22 cellular contexts compared by ENCODE assay signal in the genomic region with DNA sequence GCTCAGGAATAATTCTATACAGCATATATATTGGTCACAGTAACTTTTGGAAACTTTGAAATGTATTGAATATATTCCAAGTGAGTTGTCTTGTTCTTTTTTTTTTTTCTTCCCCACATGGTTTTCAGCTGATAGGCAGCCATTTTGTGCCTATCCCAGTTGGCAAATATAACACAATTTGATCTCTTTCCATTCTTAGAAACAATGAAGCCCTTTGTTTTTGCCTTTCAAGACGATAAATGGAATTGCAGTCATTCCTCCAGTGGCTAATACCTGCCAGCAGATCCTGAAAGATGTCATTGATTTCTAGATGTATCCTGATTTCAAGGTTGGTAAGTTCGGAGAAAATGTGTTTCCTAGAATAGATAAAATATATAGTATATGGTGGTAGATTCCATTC.
DNase-seq lines count a peak whose midpoint lies in the region; ATAC-seq and TF ChIP-seq lines count a peak whose summit lies in the region.
"Had no signal": no experiment of that assay in that cellular context is flagged by ENCODE, and none has a peak within 500 bp of the region (broad histone marks: within the 10 kb centered on the region; RNA-seq: fewer than 3 reads in every experiment).

No MANE protein-coding gene starts in this region.

- H3K4me2 ChIP-seq in GM23338: no peak overlapping the region
- H3K4me2 ChIP-seq: A549; BLaER1 treated with 17β-estradiol and CSF1 and Interleukin-3, amounts not matched to agents 10 nM and 100 nM had no signal

- TF ChIP-seq CTCF in GM23338 (conservative IDR thresholded peaks at IDR 0.05; ENCODE audit: low read depth in 2 of 2): no peak
- TF ChIP-seq CTCF in Panc1 (IDR thresholded peaks at IDR 0.05): no peak

- no peak overlapping the region for H3K4me3 ChIP-seq in GM23338
- no peak overlapping the region for H3K4me3 ChIP-seq in Panc1 (ENCODE audit: low read depth in 2 of 2, low read length in 2 of 2)
- H3K4me3 ChIP-seq: A549; BLaER1 treated with 17β-estradiol and CSF1 and Interleukin-3, amounts not matched to agents 10 nM and 100 nM had no signal

- H3K4me1 ChIP-seq in GM23338 (ENCODE audit: insufficient read depth) (peaks cover 7% of the 10 kb centered on the region; the same call in 1 of the 2 replicates), Panc1 (ENCODE audit: control insufficient read depth, insufficient read depth, low read length) (peaks cover 5% of the 10 kb centered on the region)
- H3K4me1 ChIP-seq: A549; BLaER1 treated with 17β-estradiol and CSF1 and Interleukin-3, amounts not matched to agents 10 nM and 100 nM had no signal

- H3K27me3 ChIP-seq in GM23338 (ENCODE audit: insufficient read depth): no peaks in the 10 kb centered on the region
- no peaks in the 10 kb centered on the region for H3K27me3 ChIP-seq in Panc1 (ENCODE audit: control insufficient read depth, insufficient read depth, low read length)
- H3K27me3 ChIP-seq: BLaER1 treated with 17β-estradiol and CSF1 and Interleukin-3, amounts not matched to agents 10 nM and 100 nM had no signal

- H3K36me3 Mint-ChIP-seq in GM23338 (ENCODE audit: low read depth): no peaks in the 10 kb centered on the region
- no peaks in the 10 kb centered on the region for H3K36me3 Mint-ChIP-seq in activated T-helper 2 cell treated with anti-CD3 and anti-CD28 coated beads, Interferon-gamma antibody, Interleukin-2, Interleukin-4, amounts not matched to agents 10 μg/mL and 5 μg/mL and 100 μg/mL, durations not matched to agents 14 hours and 24 hours and 36 hours (ENCODE audit: low read depth)
- H3K36me3 Mint-ChIP-seq: CD8-positive, alpha-beta T cell had no signal

- H3K9me3 ChIP-seq in Panc1 (ENCODE audit: control insufficient read depth, insufficient read depth, low read depth, low read length): no peaks in the 10 kb centered on the region
- H3K9me3 ChIP-seq: A549; BLaER1 treated with 17β-estradiol and CSF1 and Interleukin-3, amounts not matched to agents 10 nM and 100 nM had no signal

- H3K4me3 Mint-ChIP-seq in GM23338: no peak overlapping the region
- H3K4me3 Mint-ChIP-seq in activated T-helper 2 cell treated with anti-CD3 and anti-CD28 coated beads, Interferon-gamma antibody, Interleukin-2, Interleukin-4, amounts not matched to agents 10 μg/mL and 5 μg/mL and 100 μg/mL, durations not matched to agents 14 hours and 24 hours and 36 hours (ENCODE audit: low read depth): no peak overlapping the region
- H3K4me3 Mint-ChIP-seq: B cell; CD4-positive, alpha-beta T cell; CD8-positive, alpha-beta T cell had no signal

- H3F3A ChIP-seq in GM23338 (replicated peaks; ENCODE audit: low read depth): no peaks in the 10 kb centered on the region

- H3K27ac ChIP-seq in GM23338 (ENCODE audit: low read depth): no peak overlapping the region
- peak overlapping the region; percentile 34; the same call in 1 of the 2 replicates for H3K27ac ChIP-seq in Panc1 (ENCODE audit: low read length)
- H3K27ac ChIP-seq: 22Rv1; A549; BLaER1 treated with 17β-estradiol and CSF1 and Interleukin-3, amounts not matched to agents 10 nM and 100 nM; C4-2B had no signal

- DNase-seq in COLO829 (ENCODE audit: low spot score) (peak; percentile 53), GM23338 (ENCODE audit: low spot score) (no peak), Panc1 (ENCODE audit: low read depth, low spot score) (no peak), foreskin melanocyte (peak; percentile 51), NCI-H2171 treated with DMSO at 0.1 percent for 48 hours (lab: John Stamatoyannopoulos, UW) (no peak), EL (no peak), DMS114 treated with DMSO at 0.1 percent for 48 hours (lab: John Stamatoyannopoulos, UW; ENCODE audit: unreplicated experiment) (no peak)
- DNase-seq in activated T-helper 2 cell treated with anti-CD3 and anti-CD28 coated beads, Interferon-gamma antibody, Interleukin-2, Interleukin-4, amounts not matched to agents 10 μg/mL and 5 μg/mL and 100 μg/mL, durations not matched to agents 14 hours and 24 hours and 36 hours (ENCODE audit: low spot score): no peak
- DNase-seq: AML-193; CD4-positive, alpha-beta T cell; CD8-positive, alpha-beta T cell; COR-L47; DMS153; DMS53; DMS79; DND-41; GF-D8 had no signal

- intact Hi-C loops in Panc1 (cut with micrococcal nuclease; ENCODE audit: unreplicated experiment): no loop called here
- intact Hi-C loops in activated T-helper 2 cell treated with anti-CD3 and anti-CD28 coated beads, Interferon-gamma antibody, Interleukin-2, Interleukin-4, amounts not matched to agents 10 μg/mL and 5 μg/mL and 100 μg/mL, durations not matched to agents 14 hours and 24 hours and 36 hours (cut with micrococcal nuclease): no loop called here

- ATAC-seq in GM23338: no peak
- no peak for ATAC-seq in Panc1
- ATAC-seq: A549; CD8-positive, alpha-beta T cell had no signal

- in situ Hi-C loops in Panc1 (cut with HindIII; ENCODE audit: low pct_unique_long_range_greater_than_20kb, low sequenced_read_pairs): no loop called here

- POLR2A ChIA-PET in Panc1 (lab: Charles Lee): no interaction called here

- no peaks in the 10 kb centered on the region for H3K27me3 Mint-ChIP-seq in GM23338 (ENCODE audit: insufficient read depth, low read depth, poor library complexity)
- no peaks in the 10 kb centered on the region for H3K27me3 Mint-ChIP-seq in activated T-helper 2 cell treated with anti-CD3 and anti-CD28 coated beads, Interferon-gamma antibody, Interleukin-2, Interleukin-4, amounts not matched to agents 10 μg/mL and 5 μg/mL and 100 μg/mL, durations not matched to agents 14 hours and 24 hours and 36 hours (ENCODE audit: low read depth)
- H3K27me3 Mint-ChIP-seq: B cell; CD4-positive, alpha-beta T cell had no signal

- no peak overlapping the region for H3K27ac Mint-ChIP-seq in GM23338
- no peak overlapping the region for H3K27ac Mint-ChIP-seq in activated T-helper 2 cell treated with anti-CD3 and anti-CD28 coated beads, Interferon-gamma antibody, Interleukin-2, Interleukin-4, amounts not matched to agents 10 μg/mL and 5 μg/mL and 100 μg/mL, durations not matched to agents 14 hours and 24 hours and 36 hours
- H3K27ac Mint-ChIP-seq: B cell; CD4-positive, alpha-beta T cell; CD8-positive, alpha-beta T cell had no signal

- no TSS peak for BruUV-seq in Panc1 (replicated peaks; lab: Mats Ljungman, UMichigan)

- peaks cover 4% of the 10 kb centered on the region for H3K4me1 Mint-ChIP-seq in GM23338
- H3K4me1 Mint-ChIP-seq in activated T-helper 2 cell treated with anti-CD3 and anti-CD28 coated beads, Interferon-gamma antibody, Interleukin-2, Interleukin-4, amounts not matched to agents 10 μg/mL and 5 μg/mL and 100 μg/mL, durations not matched to agents 14 hours and 24 hours and 36 hours (ENCODE audit: low read depth): no peaks in the 10 kb centered on the region
- H3K4me1 Mint-ChIP-seq: B cell had no signal

- peaks cover 4% of the 10 kb centered on the region for H3K9me2 ChIP-seq in GM23338 (ENCODE audit: insufficient read depth)

- no peaks in the 10 kb centered on the region for H3K9me3 Mint-ChIP-seq in GM23338
- peaks cover 14% of the 10 kb centered on the region for H3K9me3 Mint-ChIP-seq in activated T-helper 2 cell treated with anti-CD3 and anti-CD28 coated beads, Interferon-gamma antibody, Interleukin-2, Interleukin-4, amounts not matched to agents 10 μg/mL and 5 μg/mL and 100 μg/mL, durations not matched to agents 14 hours and 24 hours and 36 hours

- H2AFZ ChIP-seq in GM23338: peak overlapping the region; percentile 80

- H3K36me3 ChIP-seq in GM23338 (ENCODE audit: insufficient read depth) (no peaks in the 10 kb centered on the region), Panc1 (ENCODE audit: control insufficient read depth, insufficient read depth, low read length) (no peaks in the 10 kb centered on the region)
- H3K36me3 ChIP-seq: BLaER1 treated with 17β-estradiol and CSF1 and Interleukin-3, amounts not matched to agents 10 nM and 100 nM had no signal

- H4K20me1 ChIP-seq in GM23338 (replicated peaks; ENCODE audit: insufficient read depth): no peaks in the 10 kb centered on the region
- H4K20me1 ChIP-seq: BLaER1 treated with 17β-estradiol and CSF1 and Interleukin-3, amounts not matched to agents 10 nM and 100 nM had no signal

- CTCF ChIA-PET in Panc1 (lab: Charles Lee): no interaction called here

- H3K79me2 ChIP-seq in GM23338 (replicated peaks; ENCODE audit: insufficient read depth): no peaks in the 10 kb centered on the region

TF ChIP-seq in GM23338, 12 proteins besides CTCF, POLR2A, EP300 and RAD21:
- TF ChIP-seq EZH2 (IDR thresholded peaks at IDR 0.05; ENCODE audit: low read depth, unreplicated experiment): no peak
- TF ChIP-seq CREB1 (CRISPR knock-in tag; IDR thresholded peaks at IDR 0.05; ENCODE audit: low read depth): no peak

Comparison
In these comparisons a context has a peak if more than half of its experiments do, and no peak if none do; other contexts are left out.
1. DNase-seq: peak in COLO829 (single experiment) and foreskin melanocyte (single experiment); none in GM23338 (single experiment), Panc1 (single experiment), NCI-H2171 treated with DMSO at 0.1 percent for 48 hours (single experiment), activated T-helper 2 cell treated with anti-CD3 and anti-CD28 coated beads, Interferon-gamma antibody, Interleukin-2, Interleukin-4, amounts not matched to agents 10 μg/mL and 5 μg/mL and 100 μg/mL, durations not matched to agents 14 hours and 24 hours and 36 hours (single experiment), EL (single experiment) and DMS114 treated with DMSO at 0.1 percent for 48 hours (single experiment).